In the genomic region with DNA sequence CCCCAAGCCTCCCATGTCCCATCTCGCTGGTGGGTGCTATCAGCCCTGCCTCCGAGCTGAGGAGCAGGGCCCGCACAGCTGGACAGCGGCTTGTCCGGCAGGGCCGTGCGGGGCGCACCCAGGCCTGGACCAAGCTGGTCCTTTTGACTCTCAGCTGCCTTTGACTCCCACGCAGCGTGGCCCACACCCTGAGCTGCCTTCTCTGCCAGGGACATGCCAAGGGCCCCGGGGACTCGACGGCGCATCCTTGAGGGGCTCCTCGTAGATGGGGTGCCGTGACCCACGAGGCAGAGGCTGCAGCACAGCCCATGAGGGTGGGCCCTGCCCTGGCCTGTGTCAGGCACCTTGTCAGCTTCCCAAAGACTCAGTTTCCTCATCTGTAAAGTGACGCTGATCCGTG, we compare ENCODE assay signal across 1 cellular context.
TF ChIP-seq lines count a peak whose summit lies in the region.

No MANE protein-coding gene starts in this region.

TF ChIP-seq in HepG2, 621 proteins besides CTCF, POLR2A, EP300 and RAD21:
- TF ChIP-seq ZNF777 (CRISPR knock-in tag; IDR thresholded peaks at IDR 0.05) (no peak), ZNF879 (CRISPR knock-in tag; IDR thresholded peaks at IDR 0.05) (no peak), TFE3 (CRISPR knock-in tag; IDR thresholded peaks at IDR 0.05) (no peak), PBX2 (CRISPR knock-in tag; IDR thresholded peaks at IDR 0.05) (no peak), KAT7 (CRISPR knock-in tag; IDR thresholded peaks at IDR 0.05; ENCODE audit: borderline replicate concordance) (no peak), HDAC2 (CRISPR knock-in tag; IDR thresholded peaks at IDR 0.05) (no peak), ZNF615 (CRISPR knock-in tag; IDR thresholded peaks at IDR 0.05; ENCODE audit: borderline replicate concordance) (no peak), ZNF234 (CRISPR knock-in tag; conservative IDR thresholded peaks at IDR 0.05) (no peak), GMEB1 (CRISPR knock-in tag; IDR thresholded peaks at IDR 0.05; ENCODE audit: borderline replicate concordance) (no peak), ZBTB21 (CRISPR knock-in tag; IDR thresholded peaks at IDR 0.05) (no peak), JUN (CRISPR knock-in tag; IDR thresholded peaks at IDR 0.05) (no peak), ZNF10 (CRISPR knock-in tag; IDR thresholded peaks at IDR 0.05; ENCODE audit: borderline replicate concordance, low read depth) (no peak), ZMYM4 (CRISPR knock-in tag; IDR thresholded peaks at IDR 0.05) (no peak), ATAD3A (CRISPR knock-in tag; IDR thresholded peaks at IDR 0.05) (no peak), RBAK (CRISPR knock-in tag; IDR thresholded peaks at IDR 0.05) (no peak), KDM3A (CRISPR knock-in tag; IDR thresholded peaks at IDR 0.05; ENCODE audit: low read depth) (no peak)
- TF ChIP-seq, protein P1, sequence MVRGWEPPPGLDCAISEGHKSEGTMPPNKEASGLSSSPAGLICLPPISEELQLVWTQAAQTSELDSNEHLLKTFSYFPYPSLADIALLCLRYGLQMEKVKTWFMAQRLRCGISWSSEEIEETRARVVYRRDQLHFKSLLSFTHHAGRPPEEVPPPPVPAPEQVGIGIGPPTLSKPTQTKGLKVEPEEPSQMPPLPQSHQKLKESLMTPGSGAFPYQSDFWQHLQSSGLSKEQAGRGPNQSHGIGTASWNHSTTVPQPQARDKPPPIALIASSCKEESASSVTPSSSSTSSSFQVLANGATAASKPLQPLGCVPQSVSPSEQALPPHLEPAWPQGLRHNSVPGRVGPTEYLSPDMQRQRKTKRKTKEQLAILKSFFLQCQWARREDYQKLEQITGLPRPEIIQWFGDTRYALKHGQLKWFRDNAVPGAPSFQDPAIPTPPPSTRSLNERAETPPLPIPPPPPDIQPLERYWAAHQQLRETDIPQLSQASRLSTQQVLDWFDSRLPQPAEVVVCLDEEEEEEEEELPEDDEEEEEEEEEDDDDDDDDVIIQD (CRISPR knock-in tag; IDR thresholded peaks at IDR 0.05; ENCODE audit: low read depth), result no peak
- TF ChIP-seq, protein P2, sequence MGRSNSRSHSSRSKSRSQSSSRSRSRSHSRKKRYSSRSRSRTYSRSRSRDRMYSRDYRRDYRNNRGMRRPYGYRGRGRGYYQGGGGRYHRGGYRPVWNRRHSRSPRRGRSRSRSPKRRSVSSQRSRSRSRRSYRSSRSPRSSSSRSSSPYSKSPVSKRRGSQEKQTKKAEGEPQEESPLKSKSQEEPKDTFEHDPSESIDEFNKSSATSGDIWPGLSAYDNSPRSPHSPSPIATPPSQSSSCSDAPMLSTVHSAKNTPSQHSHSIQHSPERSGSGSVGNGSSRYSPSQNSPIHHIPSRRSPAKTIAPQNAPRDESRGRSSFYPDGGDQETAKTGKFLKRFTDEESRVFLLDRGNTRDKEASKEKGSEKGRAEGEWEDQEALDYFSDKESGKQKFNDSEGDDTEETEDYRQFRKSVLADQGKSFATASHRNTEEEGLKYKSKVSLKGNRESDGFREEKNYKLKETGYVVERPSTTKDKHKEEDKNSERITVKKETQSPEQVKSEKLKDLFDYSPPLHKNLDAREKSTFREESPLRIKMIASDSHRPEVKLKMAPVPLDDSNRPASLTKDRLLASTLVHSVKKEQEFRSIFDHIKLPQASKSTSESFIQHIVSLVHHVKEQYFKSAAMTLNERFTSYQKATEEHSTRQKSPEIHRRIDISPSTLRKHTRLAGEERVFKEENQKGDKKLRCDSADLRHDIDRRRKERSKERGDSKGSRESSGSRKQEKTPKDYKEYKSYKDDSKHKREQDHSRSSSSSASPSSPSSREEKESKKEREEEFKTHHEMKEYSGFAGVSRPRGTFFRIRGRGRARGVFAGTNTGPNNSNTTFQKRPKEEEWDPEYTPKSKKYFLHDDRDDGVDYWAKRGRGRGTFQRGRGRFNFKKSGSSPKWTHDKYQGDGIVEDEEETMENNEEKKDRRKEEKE (IDR thresholded peaks at IDR 0.05), result no peak
- TF ChIP-seq, protein P3, sequence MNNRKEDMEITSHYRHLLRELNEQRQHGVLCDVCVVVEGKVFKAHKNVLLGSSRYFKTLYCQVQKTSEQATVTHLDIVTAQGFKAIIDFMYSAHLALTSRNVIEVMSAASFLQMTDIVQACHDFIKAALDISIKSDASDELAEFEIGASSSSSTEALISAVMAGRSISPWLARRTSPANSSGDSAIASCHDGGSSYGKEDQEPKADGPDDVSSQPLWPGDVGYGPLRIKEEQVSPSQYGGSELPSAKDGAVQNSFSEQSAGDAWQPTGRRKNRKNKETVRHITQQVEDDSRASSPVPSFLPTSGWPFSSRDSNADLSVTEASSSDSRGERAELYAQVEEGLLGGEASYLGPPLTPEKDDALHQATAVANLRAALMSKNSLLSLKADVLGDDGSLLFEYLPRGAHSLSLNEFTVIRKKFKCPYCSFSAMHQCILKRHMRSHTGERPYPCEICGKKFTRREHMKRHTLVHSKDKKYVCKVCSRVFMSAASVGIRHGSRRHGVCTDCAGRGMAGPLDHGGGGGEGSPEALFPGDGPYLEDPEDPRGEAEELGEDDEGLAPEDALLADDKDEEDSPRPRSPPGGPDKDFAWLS (CRISPR knock-in tag; IDR thresholded peaks at IDR 0.05; ENCODE audit: borderline replicate concordance), result no peak
